24 cellular contexts compared by ENCODE assay signal in the genomic region with DNA sequence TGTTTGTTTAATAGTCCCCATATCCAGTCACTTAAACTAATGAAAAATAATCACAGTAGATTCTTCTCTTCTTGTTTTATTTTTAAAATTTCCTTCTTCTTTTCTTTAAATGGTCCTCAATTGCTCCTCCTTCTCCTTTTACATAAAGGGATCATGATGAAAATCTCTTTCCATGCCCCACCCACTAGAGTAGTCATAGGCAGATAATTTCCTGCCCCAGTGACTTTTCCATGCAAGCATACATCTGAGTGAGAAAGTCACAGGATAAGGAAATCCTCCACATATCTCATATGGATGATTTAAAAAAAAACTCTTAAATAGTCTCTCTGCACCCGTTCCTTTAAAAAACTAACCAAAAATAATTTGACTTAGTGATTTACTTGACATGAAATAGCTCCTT.
DNase-seq lines count a peak whose midpoint lies in the region; TF ChIP-seq lines count a peak whose summit lies in the region.
"Had no signal": no experiment of that assay in that cellular context is flagged by ENCODE, and none has a peak within 500 bp of the region (broad histone marks: within the 10 kb centered on the region; RNA-seq: fewer than 3 reads in every experiment).

No MANE protein-coding gene starts in this region.

- DNase-seq in HT1080 (ENCODE audit: low read depth) (peak; percentile 58), amniotic stem cell (lab: John Stamatoyannopoulos, UW) (peak; percentile 25), fibroblast of pulmonary artery (ENCODE audit: low read depth) (peak; percentile 61), renal cortical epithelial cell (ENCODE audit: low read depth) (peak; percentile 29), T-helper 1 cell (no peak), putamen (ENCODE audit: low spot score) (no peak), SK-N-DZ (ENCODE audit: low spot score) (no peak)
- DNase-seq: activated CD4-positive, CD25-positive, alpha-beta regulatory T cell treated with anti-CD3 and anti-CD28 coated beads, Interleukin-2, amount 50 U/mL, for 72 hours; activated CD8-positive, alpha-beta T cell treated with anti-CD3 and anti-CD28 coated beads, Interleukin-2, amount 10 ng/mL, durations not matched to agents 7 days and 5 days; activated naive CD4-positive, alpha-beta T cell treated with anti-CD3 and anti-CD28 coated beads for 36 hours; activated T-cell treated with anti-CD3 and anti-CD28 coated beads, Interleukin-2, amount 50 U/mL, for 1 hour; CD8-positive, alpha-beta T cell; DMS53; KBM-7; left cardiac atrium; midbrain; MV-4-11; NCI-H1694; NCI-H82; stimulated activated CD4-positive, alpha-beta T cell treated with anti-CD3 and anti-CD28 coated beads, Interleukin-2, amount 100 ng/mL, for 48 hours; stimulated activated naive CD4-positive, alpha-beta T cell treated with Interleukin-2 at 50 U/mL for 16 hours; thyroid gland had no signal

- no peak overlapping the region for H3K4me3 ChIP-seq in fibroblast of pulmonary artery (replicated peaks; ENCODE audit: low read depth, low read length)
- H3K4me3 ChIP-seq: gastroesophageal sphincter, SK-N-MC, thyroid gland had no signal

- TF ChIP-seq CTCF in fibroblast of pulmonary artery (IDR thresholded peaks at IDR 0.05; ENCODE audit: low read length, missing control alignments) = no peak

Comparison
In these comparisons a context has a peak if more than half of its experiments do, and no peak if none do; other contexts are left out.
1. DNase-seq: peak in HT1080 (single experiment), amniotic stem cell (single experiment), fibroblast of pulmonary artery (single experiment) and renal cortical epithelial cell (single experiment); none in T-helper 1 cell (0 of 5), putamen (single experiment) and SK-N-DZ (single experiment).